In the genomic region with DNA sequence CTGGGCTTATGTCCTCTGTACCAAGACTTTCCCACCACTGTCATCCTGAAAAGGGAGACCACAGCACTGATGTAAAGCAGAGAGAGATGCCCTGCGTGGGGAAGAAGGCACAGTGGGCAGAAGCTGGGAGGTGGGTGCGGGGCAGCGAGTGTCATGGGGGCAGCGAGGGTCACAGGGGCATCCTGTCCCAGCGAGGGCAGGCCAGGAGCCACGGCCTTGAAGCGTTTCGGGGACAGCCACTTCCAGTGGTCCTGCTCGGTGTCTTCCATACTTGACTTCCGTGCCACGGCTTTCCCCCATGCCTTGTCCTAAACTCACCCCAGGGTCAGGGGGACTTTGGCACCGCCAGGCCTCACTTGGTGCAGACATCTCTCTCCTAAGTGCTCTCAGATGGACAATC, we compare ENCODE assay signal across 9 cellular contexts.
"Had no signal": no experiment of that assay in that cellular context is flagged by ENCODE, and none has a peak within 500 bp of the region (broad histone marks: within the 10 kb centered on the region; RNA-seq: fewer than 3 reads in every experiment).

No MANE protein-coding gene starts in this region.

- H2AFZ ChIP-seq: GM23248 had no signal

- H3K36me3 ChIP-seq: HAP-1 had no signal

- H3K27ac Mint-ChIP-seq: HFFc6 had no signal

- H3K4me1 ChIP-seq: HAP-1 had no signal

- H3K9ac ChIP-seq: GM23248 had no signal

- ATAC-seq: HCT116, K562 had no signal

- H3K4me3 Mint-ChIP-seq: HFFc6 had no signal

- FAIRE-seq: HTR-8/SVneo, K562 had no signal

- H3K4me3 ChIP-seq: GM23248, HAP-1, K562 had no signal

- H3K27ac ChIP-seq: GM23248 had no signal

- H3K9me3 ChIP-seq: HAP-1 had no signal

- DNase-seq: GM23248, GOT3, H7, HFFc6, IMR-90 had no signal
